In genomic region chr19:18322318-18322758, GRCh38 we compare ENCODE assay signal across 8 cellular contexts. TPM values are rescaled to one million over a fixed set of nuclear protein-coding genes. Genes with fewer than 3 reads are reported as not detected.
DNase-seq lines count a peak whose midpoint lies in the region; ATAC-seq lines count a peak whose summit lies in the region.

No MANE protein-coding gene starts in this region.

- intact Hi-C loops in posterior vena cava (cut with DNase I): loop anchor here (5.0 kb wide), 2 partner anchors 35 to 40 kb away; partner anchors contain the start of gene JUND (in 1 of the 2)

- peak; percentile 52 for DNase-seq in CD1c-positive myeloid dendritic cell (ENCODE audit: extremely low spot score)
- peak; percentile 50 for DNase-seq in NOMO-1 treated with DMSO at 0.1 percent for 48 hours (lab: John Stamatoyannopoulos, UW; ENCODE audit: unreplicated experiment)
- peak; percentile 65 for DNase-seq in astrocyte of the hippocampus (ENCODE audit: low read depth, low spot score)
- peak; percentile 65 for DNase-seq in iPS-NIHi7 (ENCODE audit: extremely low spot score)
- DNase-seq in stimulated activated CD4-positive, alpha-beta T cell treated with anti-CD3 and anti-CD28 coated beads, Interleukin-1b, Interleukin-23, amount 100 ng/mL, for 48 hours: peak; percentile 55
- DNase-seq in posterior vena cava (ENCODE audit: low spot score): no peak

- peak; percentile 8 for ATAC-seq in GM19395 (IDR thresholded peaks at IDR 0.05; ENCODE audit: unreplicated experiment)
- ATAC-seq in GM18861 (IDR thresholded peaks at IDR 0.05; ENCODE audit: unreplicated experiment): no peak

RNA-seq across cellular contexts. Expression of gene LSM4, which starts 0.5 kb away (rescaled TPM):
- total RNA-seq in posterior vena cava: 10 to 100 TPM; 44.4 to 46.9 TPM

RNA-seq across cellular contexts. Expression of gene PGPEP1, which starts 18.1 kb away (rescaled TPM):
- 10 to 100 TPM; 42.8 to 48.6 TPM for total RNA-seq in posterior vena cava

RNA-seq across cellular contexts. Expression of gene JUND, which starts 40.9 kb away (rescaled TPM):
- total RNA-seq in posterior vena cava: 100 to 1,000 TPM; 192 to 231 TPM

RNA-seq across cellular contexts. Expression of gene IQCN, which starts 48.1 kb away (rescaled TPM):
- 1 to 10 TPM; 2.6 to 4.9 TPM for total RNA-seq in posterior vena cava
